Comparison of ENCODE assay signal across 23 cellular contexts in genomic region chr19:54428323-54429175, GRCh38. TPM values are rescaled to one million over a fixed set of nuclear protein-coding genes. Genes with fewer than 3 reads are reported as not detected.
"Had no signal": no experiment of that assay in that cellular context is flagged by ENCODE, and none has a peak within 500 bp of the region (broad histone marks: within the 10 kb centered on the region; RNA-seq: fewer than 3 reads in every experiment).

No MANE protein-coding gene starts in this region.

- H3K36me3 ChIP-seq: adrenal gland, cardiac muscle cell, tibial artery, uterus, WERI-Rb-1 had no signal

- DNase-seq: activated CD4-positive, alpha-beta T cell treated with anti-CD3 and anti-CD28 coated beads, Interleukin-2, amount 50 U/mL, for 4 hours; activated effector memory CD4-positive, alpha-beta T cell treated with anti-CD3 and anti-CD28 coated beads, Interleukin-2, amount 50 U/mL, for 16 hours; activated T-cell treated with anti-CD3 and anti-CD28 coated beads, Interleukin-2, amount 50 U/mL, for 72 hours; foreskin keratinocyte; hippocampal formation; islet precursor cell; psoas muscle; small intestine; stimulated activated CD4-positive, alpha-beta T cell treated with anti-CD3 and anti-CD28 coated beads, Interleukin-4, amount 100 ng/mL, for 24 hours; stimulated activated naive CD4-positive, alpha-beta T cell; SW 1271; T-helper 2 cell; tibial artery; uterus; WERI-Rb-1 had no signal

- H3K4me3 ChIP-seq: adrenal gland, cardiac muscle cell, lung, psoas muscle, tibial artery, uterus had no signal

- H3K4me1 ChIP-seq: foreskin keratinocyte, psoas muscle had no signal

- ATAC-seq: activated T-cell treated with anti-CD3 and anti-CD28 coated beads, Interleukin-2, amount 50 U/mL, for 72 hours; foreskin keratinocyte; left lobe of liver; psoas muscle; right cardiac atrium had no signal

- H3K27ac ChIP-seq: adrenal gland, cardiac muscle cell, foreskin keratinocyte, psoas muscle, tibial artery, uterus, WERI-Rb-1 had no signal

- H3K9me3 ChIP-seq: adrenal gland, psoas muscle, tibial artery, uterus had no signal

RNA-seq across cellular contexts. Expression of gene TTYH1, which starts 13.3 kb away (rescaled TPM):
- total RNA-seq: cardiac muscle cell, fibroblast of lung, foreskin keratinocyte, osteocyte had no signal
- polyA plus RNA-seq: fibroblast of lung, foreskin keratinocyte had no signal

RNA-seq across cellular contexts. Expression of gene LENG9, which starts 35.0 kb away (rescaled TPM):
- polyA plus RNA-seq: cardiac muscle cell had no signal

RNA-seq across cellular contexts. Expression of gene CDC42EP5, which starts 44.5 kb away (rescaled TPM):
- polyA plus RNA-seq: neural cell had no signal
